1 cellular context compared by ENCODE assay signal in genomic region chr17:29005936-29006438, GRCh38.
A peak's percentile ranks its signal among the peaks of the same experiment; 100 is the strongest.
TF ChIP-seq lines count a peak whose summit lies in the region.

TSS of gene SEZ6 (minus strand) at chr17:29006033. CDS start at chr17:29005869, 164 bp downstream.

TF ChIP-seq in HepG2, 621 proteins besides CTCF, POLR2A, EP300 and RAD21 (continued from another document):
- peak; percentile 41; the same call in 1 of the 2 replicates for TF ChIP-seq SP140L (CRISPR knock-in tag; IDR thresholded peaks at IDR 0.05; ENCODE audit: borderline replicate concordance)
- TF ChIP-seq SKI (IDR thresholded peaks at IDR 0.05; ENCODE audit: partially characterized antibody): peak; percentile 42
- TF ChIP-seq EED (CRISPR knock-in tag; IDR thresholded peaks at IDR 0.05): no peak; the same call in 1 of the 2 replicates
- TF ChIP-seq ONECUT2 (CRISPR knock-in tag; IDR thresholded peaks at IDR 0.05): peak; percentile 32; the same call in 1 of the 2 replicates
- TF ChIP-seq GATA4 (IDR thresholded peaks at IDR 0.05; ENCODE audit: borderline replicate concordance, low read depth): no peak
- peak; percentile 83; the same call in 1 of the 2 replicates for TF ChIP-seq ZNF780A (CRISPR knock-in tag; IDR thresholded peaks at IDR 0.05)
- 0 out of 2 replicates have a peak, but pooled peaks have one; percentile 46 for TF ChIP-seq KMT2A (CRISPR knock-in tag; IDR thresholded peaks at IDR 0.05)
- peak; percentile 76; the same call in 1 of the 2 replicates for TF ChIP-seq FOXC1 (CRISPR knock-in tag; IDR thresholded peaks at IDR 0.05; ENCODE audit: borderline replicate concordance)
- TF ChIP-seq BRD4 (CRISPR knock-in tag; IDR thresholded peaks at IDR 0.05): no peak; the same call in 1 of the 2 replicates
- no peak for TF ChIP-seq RORA (CRISPR knock-in tag; IDR thresholded peaks at IDR 0.05)
- no peak for TF ChIP-seq AFF4 (CRISPR knock-in tag; IDR thresholded peaks at IDR 0.05)
- TF ChIP-seq SMYD3 (CRISPR knock-in tag; IDR thresholded peaks at IDR 0.05): no peak
- 0 out of 2 replicates have a peak, but pooled peaks have one; percentile 39 for TF ChIP-seq BRF2 (CRISPR knock-in tag; IDR thresholded peaks at IDR 0.05)
- TF ChIP-seq ZNF142 (CRISPR knock-in tag; IDR thresholded peaks at IDR 0.05): peak; percentile 92
- no peak for TF ChIP-seq ZBTB46 (CRISPR knock-in tag; IDR thresholded peaks at IDR 0.05; ENCODE audit: borderline replicate concordance)
- TF ChIP-seq ZBTB43 (CRISPR knock-in tag; conservative IDR thresholded peaks at IDR 0.05): peak; percentile 90
- TF ChIP-seq MXD3 (CRISPR knock-in tag; IDR thresholded peaks at IDR 0.05): peak; percentile 98
- no peak for TF ChIP-seq SMC3 (IDR thresholded peaks at IDR 0.05; ENCODE audit: low read length)
- TF ChIP-seq ZBTB26 (CRISPR knock-in tag; IDR thresholded peaks at IDR 0.05; ENCODE audit: borderline replicate concordance): peak; percentile 88; the same call in 1 of the 2 replicates
- no peak for TF ChIP-seq BHLHE40 (IDR thresholded peaks at IDR 0.05; ENCODE audit: low read length)
- TF ChIP-seq ZNF101 (CRISPR knock-in tag; IDR thresholded peaks at IDR 0.05; ENCODE audit: borderline replicate concordance, low read depth): peak; percentile 59; the same call in 1 of the 2 replicates
- TF ChIP-seq MAZ (IDR thresholded peaks at IDR 0.05; ENCODE audit: borderline replicate concordance, low read depth, low read length): peak; percentile 95
- peak; percentile 99 for TF ChIP-seq MAZ (CRISPR knock-in tag; IDR thresholded peaks at IDR 0.05; ENCODE audit: low read depth)
- peak; percentile 95 for TF ChIP-seq ZNF766 (CRISPR knock-in tag; IDR thresholded peaks at IDR 0.05; ENCODE audit: borderline replicate concordance)
- TF ChIP-seq NAIF1 (CRISPR knock-in tag; IDR thresholded peaks at IDR 0.05; ENCODE audit: borderline replicate concordance): peak; percentile 24; the same call in 1 of the 2 replicates
- TF ChIP-seq MXD1 (CRISPR knock-in tag; IDR thresholded peaks at IDR 0.05): peak; percentile 62; the same call in 1 of the 2 replicates
- TF ChIP-seq GZF1 (CRISPR knock-in tag; IDR thresholded peaks at IDR 0.05): peak; percentile 100
- 0 out of 2 replicates have a peak, but pooled peaks have one; percentile 22 for TF ChIP-seq ZNF7 (CRISPR knock-in tag; IDR thresholded peaks at IDR 0.05)
- peak; percentile 77 for TF ChIP-seq BCL3 (CRISPR knock-in tag; IDR thresholded peaks at IDR 0.05)
- no peak for TF ChIP-seq NPAS2 (CRISPR knock-in tag; IDR thresholded peaks at IDR 0.05; ENCODE audit: borderline replicate concordance)
- no peak for TF ChIP-seq ZNF180 (CRISPR knock-in tag; IDR thresholded peaks at IDR 0.05; ENCODE audit: borderline replicate concordance, low read depth)
- TF ChIP-seq KLF12 (CRISPR knock-in tag; IDR thresholded peaks at IDR 0.05; ENCODE audit: borderline replicate concordance): peak; percentile 92
- no peak for TF ChIP-seq ZNF713 (CRISPR knock-in tag; IDR thresholded peaks at IDR 0.05)
- TF ChIP-seq HOXA9 (CRISPR knock-in tag; IDR thresholded peaks at IDR 0.05; ENCODE audit: borderline replicate concordance): peak; percentile 92; the same call in 1 of the 2 replicates
- TF ChIP-seq SOX6 (IDR thresholded peaks at IDR 0.05): no peak
- TF ChIP-seq SOX6 (CRISPR knock-in tag; IDR thresholded peaks at IDR 0.05): 0 out of 2 replicates have a peak, but pooled peaks have one; percentile 25
- no peak for TF ChIP-seq CBX2 (IDR thresholded peaks at IDR 0.05; ENCODE audit: low read depth, low read length)
- no peak for TF ChIP-seq CBX2 (CRISPR knock-in tag; IDR thresholded peaks at IDR 0.05; ENCODE audit: low read depth)
- peak; percentile 94 for TF ChIP-seq ZNF329 (CRISPR knock-in tag; IDR thresholded peaks at IDR 0.05; ENCODE audit: low read depth)
- TF ChIP-seq ZNF350 (CRISPR knock-in tag; IDR thresholded peaks at IDR 0.05; ENCODE audit: borderline replicate concordance, low read depth): no peak
